In genomic region chr3:130026146-130026829, GRCh38 we compare ENCODE assay signal across 16 cellular contexts. TPM values are rescaled to one million over a fixed set of nuclear protein-coding genes. Genes with fewer than 3 reads are reported as not detected.
DNase-seq lines count a peak whose midpoint lies in the region; ATAC-seq and TF ChIP-seq lines count a peak whose summit lies in the region.
"Not testable (repeated sequence)": the region's sequence is repeated elsewhere in the genome, so short reads cannot be mapped to it uniquely, and the experiment has no call there.
"Had no signal": no experiment of that assay in that cellular context is flagged by ENCODE, and none has a peak within 500 bp of the region (broad histone marks: within the 10 kb centered on the region; RNA-seq: fewer than 3 reads in every experiment).

No MANE protein-coding gene starts in this region.

- H3K4ac ChIP-seq in trophoblast cell (ENCODE audit: low read depth, low read length), result not testable (repeated sequence)

- H2BK120ac ChIP-seq in trophoblast cell (ENCODE audit: insufficient read depth, low read length, poor library complexity), result not testable (repeated sequence)

- not testable (repeated sequence) for H4K12ac ChIP-seq in trophoblast cell (ENCODE audit: low read depth, low read length)

- not testable (repeated sequence) for H3K27ac Mint-ChIP-seq in activated CD4-positive, alpha-beta T cell treated with anti-CD3 and anti-CD28 coated beads for 36 hours

- DNase-seq in DMS53 (lab: John Stamatoyannopoulos, UW) (peak; percentile 46), NB4 (ENCODE audit: low read depth) (peak; percentile 9), epithelial cell of prostate (ENCODE audit: low read depth, low spot score) (peak; percentile 31), trophoblast cell (peak; percentile 23 to 58), thyroid gland (peak; percentile 66 to 69)
- DNase-seq in GM13977 (ENCODE audit: low spot score), result not testable (repeated sequence)
- DNase-seq in activated CD4-positive, alpha-beta T cell treated with anti-CD3 and anti-CD28 coated beads for 36 hours, result peak; percentile 58
- DNase-seq in activated effector memory CD4-positive, alpha-beta T cell treated with anti-CD3 and anti-CD28 coated beads, Interleukin-2, amount 50 U/mL, for 16 hours, result peak; percentile 67

- not testable (repeated sequence) for H3K27ac ChIP-seq in epithelial cell of prostate; trophoblast cell (ENCODE audit: low read depth, low read length); thyroid gland

- not testable (repeated sequence) for H3K9me3 ChIP-seq in trophoblast cell (ENCODE audit: insufficient read depth, low read depth, low read length); thyroid gland

- not testable (repeated sequence) for H3K4me1 Mint-ChIP-seq in activated CD4-positive, alpha-beta T cell treated with anti-CD3 and anti-CD28 coated beads for 36 hours

- H2AK5ac ChIP-seq in trophoblast cell (ENCODE audit: low read length), result not testable (repeated sequence)

- not testable (repeated sequence) for H3K27me3 ChIP-seq in trophoblast cell (ENCODE audit: insufficient read depth, low read length); thyroid gland

- H3K9ac ChIP-seq in trophoblast cell (ENCODE audit: low read length), result not testable (repeated sequence)

- TF ChIP-seq POLR2A in NB4 (IDR thresholded peaks at IDR 0.05; ENCODE audit: extremely low read depth, insufficient read length); thyroid gland (IDR thresholded peaks at IDR 0.05): not testable (repeated sequence)

- not testable (repeated sequence) for H3K36me3 ChIP-seq in trophoblast cell (ENCODE audit: control insufficient read depth in 1 of 2, insufficient read depth in 2 of 2, low read length in 2 of 2); thyroid gland

- H3K4me2 ChIP-seq in trophoblast cell (ENCODE audit: low read length), result not testable (repeated sequence)

- H3K14ac ChIP-seq in trophoblast cell (ENCODE audit: low read length), result not testable (repeated sequence)

- not testable (repeated sequence) for H3K4me1 ChIP-seq in trophoblast cell (ENCODE audit: control insufficient read depth in 1 of 2, insufficient read depth in 2 of 2, low read length in 2 of 2); thyroid gland

- H2BK12ac ChIP-seq in trophoblast cell (ENCODE audit: low read length), result not testable (repeated sequence)

- not testable (repeated sequence) for H3K79me1 ChIP-seq in trophoblast cell (ENCODE audit: low read length)

- H3K4me3 Mint-ChIP-seq in activated CD4-positive, alpha-beta T cell treated with anti-CD3 and anti-CD28 coated beads for 36 hours, result not testable (repeated sequence)

- H3K4me3 ChIP-seq in NB4 (ENCODE audit: low read depth, low read length); trophoblast cell (ENCODE audit: low read depth, low read length); thyroid gland (replicated peaks in 1 of 3): not testable (repeated sequence)

- H3K27me3 Mint-ChIP-seq in activated CD4-positive, alpha-beta T cell treated with anti-CD3 and anti-CD28 coated beads for 36 hours, result not testable (repeated sequence)

- WGBS in trophoblast cell (ENCODE audit: extremely low coverage, insufficient coverage, insufficient read length), result no CpG with 5 or more reads among the region's 14 CpGs
- 50 to 51% methylated on average over 11 to 14 of the region's 14 CpGs for WGBS in thyroid gland, 2 donors

- H2BK5ac ChIP-seq in trophoblast cell (ENCODE audit: low read depth, low read length, poor library complexity), result not testable (repeated sequence)

- TF ChIP-seq CTCF in GM13977 (IDR thresholded peaks at IDR 0.05; ENCODE audit: extremely low read depth, insufficient read depth, missing control alignments), result peak; percentile 31
- TF ChIP-seq CTCF in NB4 (IDR thresholded peaks at IDR 0.05; ENCODE audit: low read depth, low read length); thyroid gland (IDR thresholded peaks at IDR 0.05): not testable (repeated sequence)

- not testable (repeated sequence) for H3K18ac ChIP-seq in trophoblast cell (ENCODE audit: low read length)

- POLR2A ChIA-PET in activated CD4-positive, alpha-beta T cell treated with anti-CD3 and anti-CD28 coated beads for 36 hours (lab: Charles Lee), result not testable (repeated sequence)

- not testable (repeated sequence) for H3K79me2 ChIP-seq in trophoblast cell (ENCODE audit: control insufficient read depth, insufficient read depth, low read length, poor library complexity)

- CTCF ChIA-PET in activated CD4-positive, alpha-beta T cell treated with anti-CD3 and anti-CD28 coated beads for 36 hours (lab: Charles Lee), result not testable (repeated sequence)

- not testable (repeated sequence) for H4K91ac ChIP-seq in trophoblast cell (ENCODE audit: low read depth, low read length)

- not testable (repeated sequence) for H3K23ac ChIP-seq in trophoblast cell (ENCODE audit: low read length)

- not testable (repeated sequence) for H3K9me3 Mint-ChIP-seq in activated CD4-positive, alpha-beta T cell treated with anti-CD3 and anti-CD28 coated beads for 36 hours (ENCODE audit: low read depth)

- H3K36me3 Mint-ChIP-seq in activated CD4-positive, alpha-beta T cell treated with anti-CD3 and anti-CD28 coated beads for 36 hours (ENCODE audit: low read depth), result not testable (repeated sequence)

- not testable (repeated sequence) for H4K8ac ChIP-seq in trophoblast cell (ENCODE audit: low read depth, low read length)

- intact Hi-C loops in activated CD4-positive, alpha-beta T cell treated with anti-CD3 and anti-CD28 coated beads for 36 hours (cut with DNase I, micrococcal nuclease), result loop anchor here (1.0 to 5.0 kb wide), 3 partner anchors 71 to 84 kb away; no protein-coding TSS in a partner anchor
- intact Hi-C loops in thyroid gland (cut with DNase I), result not testable (repeated sequence)

- in situ Hi-C loops in GM13977 (cut with MboI; ENCODE audit: low pct_unique_long_range_greater_than_20kb, low sequenced_read_pairs, unreplicated experiment), result not testable (repeated sequence)

- H2AFZ ChIP-seq in trophoblast cell (ENCODE audit: insufficient read depth, low read length, poor library complexity), result not testable (repeated sequence)

- not testable (repeated sequence) for ATAC-seq in activated CD4-positive, alpha-beta T cell treated with anti-CD3 and anti-CD28 coated beads for 36 hours

RNA-seq across cellular contexts. Expression of gene TRH, which starts 51.8 kb away (rescaled TPM):
- not detected for total RNA-seq in activated CD4-positive, alpha-beta T cell treated with anti-CD3 and anti-CD28 coated beads for 36 hours
- 0.08 and 0.12 TPM in 2 replicates for polyA plus RNA-seq in trophoblast cell (2013)
- under 1 TPM in 1 of 4 donors, not detected in 3; 0.22 TPM for total RNA-seq in thyroid gland
- total RNA-seq: ascending aorta; Daoy; esophagus mucosa; HepG2; kidney epithelial cell; naive thymus-derived CD4-positive, alpha-beta T cell; osteocyte had no signal
- polyA plus RNA-seq: HepG2; naive thymus-derived CD4-positive, alpha-beta T cell had no signal

RNA-seq across cellular contexts. Expression of gene ALG1L2, which starts 55.3 kb away (rescaled TPM):
- under 1 TPM in 1 of 2 experiments, not detected in 1; 0.71 TPM for total RNA-seq in activated CD4-positive, alpha-beta T cell treated with anti-CD3 and anti-CD28 coated beads for 36 hours
- polyA plus RNA-seq in trophoblast cell (2013), result 0.18 TPM in 1 of 2 replicates, not detected in the other
- total RNA-seq in thyroid gland, result 1 to 10 TPM in 2 of 4 donors, not detected in 2; 1.7 TPM
- total RNA-seq: ascending aorta, Daoy, esophagus mucosa, kidney epithelial cell, right atrium auricular region had no signal
- polyA plus RNA-seq: naive thymus-derived CD4-positive, alpha-beta T cell had no signal
